ENCODE assay signal across 1 cellular context in genomic region chr19:47145639-47146486, GRCh38.
TF ChIP-seq lines count a peak whose summit lies in the region.

No MANE protein-coding gene starts in this region.

TF ChIP-seq in SK-N-SH treated with all-trans-retinoic acid at 6 μM for 48 hours, 23 proteins besides CTCF, POLR2A, EP300 and RAD21 (continued from another document):
- no peak for TF ChIP-seq PATZ1 (CRISPR knock-in tag; IDR thresholded peaks at IDR 0.05; ENCODE audit: borderline replicate concordance)
- TF ChIP-seq TOX (CRISPR knock-in tag; IDR thresholded peaks at IDR 0.05; ENCODE audit: borderline replicate concordance), result no peak
- TF ChIP-seq ZNF8 (CRISPR knock-in tag; IDR thresholded peaks at IDR 0.05), result no peak
- TF ChIP-seq CSRNP3 (CRISPR knock-in tag; IDR thresholded peaks at IDR 0.05), result no peak
- TF ChIP-seq ARNTL (CRISPR knock-in tag; IDR thresholded peaks at IDR 0.05; ENCODE audit: borderline replicate concordance, low read depth), result no peak
- no peak for TF ChIP-seq TCF4 (CRISPR knock-in tag; IDR thresholded peaks at IDR 0.05; ENCODE audit: borderline replicate concordance)
- TF ChIP-seq ZNF70 (CRISPR knock-in tag; IDR thresholded peaks at IDR 0.05), result no peak
- no peak for TF ChIP-seq PPARA (CRISPR knock-in tag; IDR thresholded peaks at IDR 0.05; ENCODE audit: borderline replicate concordance)
- TF ChIP-seq TSHZ2 (CRISPR knock-in tag; IDR thresholded peaks at IDR 0.05), result no peak
- TF ChIP-seq ISL1 (CRISPR knock-in tag; IDR thresholded peaks at IDR 0.05), result no peak
TF ChIP-seq in SK-N-SH treated with all-trans-retinoic acid at 6 μM for 48 hours: peak in this region for 0.
